In genomic region chr3:105869982-105870381, GRCh38 we compare ENCODE assay signal across 8 cellular contexts. TPM values are rescaled to one million over a fixed set of nuclear protein-coding genes. Genes with fewer than 3 reads are reported as not detected.
DNase-seq lines count a peak whose midpoint lies in the region; ATAC-seq and TF ChIP-seq lines count a peak whose summit lies in the region.

No MANE protein-coding gene starts in this region.

- DNase-seq in AG04450 (ENCODE audit: low read depth, low spot score) (no peak), caudate nucleus (lab: John Stamatoyannopoulos, UW) (no peak), HCEC 1CT (no peak)
- DNase-seq in Jurkat, Clone E6-1 (ENCODE audit: low read depth, low spot score) = no peak
- no peak for DNase-seq in naive thymus-derived CD4-positive, alpha-beta T cell
- no peak for DNase-seq in stimulated activated CD4-positive, alpha-beta T cell treated with anti-CD3 and anti-CD28 coated beads, Interleukin-4, amount 100 ng/mL, for 1 hour

- H3K9me3 ChIP-seq in AG04450 (ENCODE audit: control insufficient read depth, insufficient read depth, low read length) = no peaks in the 10 kb centered on the region; the same call in 1 of the 2 replicates
- no peaks in the 10 kb centered on the region for H3K9me3 ChIP-seq in naive thymus-derived CD4-positive, alpha-beta T cell (ENCODE audit: control insufficient read depth in 2 of 3, low read length in 3 of 3)

- TF ChIP-seq CTCF in AG04450 (IDR thresholded peaks at IDR 0.05; ENCODE audit: low read depth, low read length) = no peak

- peak overlapping the region; percentile 89 to 100 (median 97) for H3K4me3 Mint-ChIP-seq in naive thymus-derived CD4-positive, alpha-beta T cell

- peak overlapping the region; percentile 64 to 98 (median 89) for H3K27ac Mint-ChIP-seq in naive thymus-derived CD4-positive, alpha-beta T cell

- H3K36me3 ChIP-seq in naive thymus-derived CD4-positive, alpha-beta T cell (ENCODE audit: control insufficient read depth in 2 of 3, insufficient read depth in 3 of 3, low read length in 3 of 3) = peaks cover 0 to 11% (median 0%) of the 10 kb centered on the region in 3 experiments

- no peaks in the 10 kb centered on the region for H3K27me3 Mint-ChIP-seq in naive thymus-derived CD4-positive, alpha-beta T cell

- no peak overlapping the region for H3K27ac ChIP-seq in AG04450 (ENCODE audit: low read depth, low read length)
- H3K27ac ChIP-seq in caudate nucleus (ENCODE audit: low read depth, low read length) = peak overlapping the region; percentile 98
- peak overlapping the region; percentile 91 for H3K27ac ChIP-seq in naive thymus-derived CD4-positive, alpha-beta T cell (ENCODE audit: low read depth, low read length)

- no peak for ATAC-seq in naive thymus-derived CD4-positive, alpha-beta T cell
- ATAC-seq in HG02885 (IDR thresholded peaks at IDR 0.05; ENCODE audit: poor library complexity, unreplicated experiment) (no peak), GM18870 (IDR thresholded peaks at IDR 0.05; ENCODE audit: unreplicated experiment) (no peak)

- H3K4me1 ChIP-seq in naive thymus-derived CD4-positive, alpha-beta T cell (ENCODE audit: control insufficient read depth in 2 of 2, insufficient read depth in 2 of 2, low read length in 2 of 2) = peaks cover 21 to 31% of the 10 kb centered on the region in 2 donors

- POLR2A ChIA-PET in AG04450 (lab: Yijun Ruan, JAX) = interaction anchor here (2.0 kb wide), 1 partner anchor 47 kb away, joined by 9 read pairs; no protein-coding TSS in a partner anchor
- POLR2A ChIA-PET in naive thymus-derived CD4-positive, alpha-beta T cell (lab: Charles Lee) = interaction anchor here (0.7 to 2.5 kb wide), 3 partner anchors 8 to 16 kb away, joined by 3 to 10 read pairs (median 9); no protein-coding TSS in a partner anchor

- peaks cover 16 to 49% (median 39%) of the 10 kb centered on the region in 7 donors for H3K4me1 Mint-ChIP-seq in naive thymus-derived CD4-positive, alpha-beta T cell

- no peaks in the 10 kb centered on the region for H3K27me3 ChIP-seq in AG04450 (ENCODE audit: control insufficient read depth, insufficient read depth, low read length)
- H3K27me3 ChIP-seq in naive thymus-derived CD4-positive, alpha-beta T cell (ENCODE audit: control insufficient read depth in 2 of 2, insufficient read depth in 2 of 2, low read length in 2 of 2) = no peaks in the 10 kb centered on the region

- peaks cover 0 to 29% (median 2%) of the 10 kb centered on the region in 5 donors for H3K36me3 Mint-ChIP-seq in naive thymus-derived CD4-positive, alpha-beta T cell

- H3K4me3 ChIP-seq in AG04450 (ENCODE audit: low read depth, low read length) = peak overlapping the region; percentile 84
- peak overlapping the region; percentile 81; the same call in 1 of the 2 replicates for H3K4me3 ChIP-seq in Jurkat, Clone E6-1 (ENCODE audit: low read length)
- peak overlapping the region; percentile 86 for H3K4me3 ChIP-seq in naive thymus-derived CD4-positive, alpha-beta T cell (ENCODE audit: low read length)

- CTCF ChIA-PET in AG04450 (lab: Charles Lee) = no interaction called here
- CTCF ChIA-PET in naive thymus-derived CD4-positive, alpha-beta T cell (lab: Charles Lee) = no interaction called here

- H3K9me3 Mint-ChIP-seq in naive thymus-derived CD4-positive, alpha-beta T cell = no peaks in the 10 kb centered on the region

- intact Hi-C loops in naive thymus-derived CD4-positive, alpha-beta T cell (cut with micrococcal nuclease) = loop anchor here (1.0 to 5.0 kb wide), 17 partner anchors 7 to 1652 kb away; partner anchors contain the start of genes ALCAM (in 2 of the 2) and BBX (in 1 of the 2)

RNA-seq across cellular contexts. Expression of gene CBLB, which starts 1.2 kb away (rescaled TPM):
- polyA plus RNA-seq in AG04450 (2011; rRNA removed) = 18.5 and 24.7 TPM in 2 replicates
- polyA minus RNA-seq in AG04450 (2011; rRNA and poly(A)+ RNA removed) = 27.9 and 39.1 TPM in 2 replicates
- 10.4 TPM for polyA plus RNA-seq in Jurkat, Clone E6-1 (2012; ENCODE audit: insufficient read depth, insufficient read length)
- 100 to 1,000 TPM in 3 of 5 experiments, 10 to 100 TPM in 2; 82.8 to 135 (median 109) TPM for total RNA-seq in naive thymus-derived CD4-positive, alpha-beta T cell
- polyA plus RNA-seq in naive thymus-derived CD4-positive, alpha-beta T cell = 10 to 100 TPM; 22.4 to 30.4 TPM
